41 cellular contexts compared by ENCODE assay signal in the genomic region with DNA sequence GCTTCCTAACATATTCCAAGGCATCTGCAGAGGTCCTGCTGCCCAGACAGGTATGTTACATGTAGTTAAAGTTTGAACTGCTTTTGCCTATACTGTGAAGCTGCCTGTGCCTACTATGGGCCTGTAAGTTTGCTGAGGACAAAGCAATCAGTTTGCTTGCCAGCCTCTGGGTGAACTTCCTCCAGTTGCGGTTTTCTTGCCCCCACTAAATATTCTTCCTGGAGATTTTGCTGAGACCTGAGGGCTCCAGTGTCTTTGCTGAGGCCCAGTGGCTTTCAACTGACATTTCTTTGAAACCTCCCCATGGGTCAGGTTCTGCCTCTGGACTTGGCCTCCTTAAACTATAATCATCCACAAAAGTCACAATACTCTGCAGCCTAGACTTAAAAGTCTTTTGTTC. TPM values are rescaled to one million over a fixed set of nuclear protein-coding genes. Genes with fewer than 3 reads are reported as not detected.
"Had no signal": no experiment of that assay in that cellular context is flagged by ENCODE, and none has a peak within 500 bp of the region (broad histone marks: within the 10 kb centered on the region; RNA-seq: fewer than 3 reads in every experiment).

No MANE protein-coding gene starts in this region.

- H3K27me3 ChIP-seq: MG63 had no signal

- H3K27ac ChIP-seq: KMS-11 had no signal

- DNase-seq: Karpas-422, Kasumi-1, KG1, MG63, MM.1S, MV-4-11, NCI-H1048, NCI-H1092, NCI-H1092 treated with DMSO at 0.1 percent for 48 hours, NCI-H1105, NCI-H1105 treated with DMSO at 0.1 percent for 48 hours, NCI-H1417, NCI-H1417 treated with DMSO at 0.1 percent for 48 hours, NCI-H1436, NCI-H1436 treated with DMSO at 0.1 percent for 48 hours, NCI-H146, NCI-H1694, NCI-H1694 treated with DMSO at 0.1 percent for 48 hours, NCI-H187, NCI-H187 treated with DMSO at 0.1 percent for 48 hours, NCI-H1930, NCI-H2029, NCI-H2029 treated with DMSO at 0.1 percent for 48 hours, NCI-H2081, NCI-H2081 treated with DMSO at 0.1 percent for 48 hours, NCI-H2107, NCI-H2171, NCI-H2171 treated with DMSO at 0.1 percent for 48 hours, NCI-H2227 treated with DMSO at 0.1 percent for 48 hours, NCI-H226, NCI-H345, NCI-H446, NCI-H446 treated with DMSO at 0.1 percent for 48 hours, NCI-H510A treated with DMSO at 0.1 percent for 48 hours, NCI-H524, NCI-H524 treated with DMSO at 0.1 percent for 48 hours had no signal

RNA-seq across cellular contexts. Expression of gene MMP20, which starts 29.6 kb away (rescaled TPM):
- total RNA-seq: LHCN-M2, M059J, MCF 10A, NCI-H460 had no signal

RNA-seq across cellular contexts. Expression of gene MMP27, which starts 50.8 kb away (rescaled TPM):
- total RNA-seq: LHCN-M2, M059J, MCF 10A, NCI-H460 had no signal
